2 cellular contexts compared by ENCODE assay signal in genomic region chr13:40580566-40581276, GRCh38.
TF ChIP-seq lines count a peak whose summit lies in the region.

No MANE protein-coding gene starts in this region.

TF ChIP-seq in IMR-90, 13 proteins besides CTCF, POLR2A, EP300 and RAD21:
- TF ChIP-seq CEBPB (IDR thresholded peaks at IDR 0.05; ENCODE audit: low read depth, low read length): peak; percentile 21; the same call in 1 of the 2 replicates
- TF ChIP-seq RFX5 (IDR thresholded peaks at IDR 0.05; ENCODE audit: low read depth, low read length): no peak

TF ChIP-seq in H1, 55 proteins besides CTCF, POLR2A, EP300 and RAD21:
- TF ChIP-seq POU5F1 (IDR thresholded peaks at IDR 0.05; ENCODE audit: low read depth, low read length): no peak
- peak; percentile 34; the same call in 1 of the 2 replicates for TF ChIP-seq CEBPB (IDR thresholded peaks at IDR 0.05; ENCODE audit: low read depth, low read length)
